Comparison of ENCODE assay signal across 10 cellular contexts in genomic region chr11:127789887-127790286, GRCh38.
DNase-seq lines count a peak whose midpoint lies in the region; ATAC-seq and TF ChIP-seq lines count a peak whose summit lies in the region.
"Had no signal": no experiment of that assay in that cellular context is flagged by ENCODE, and none has a peak within 500 bp of the region (broad histone marks: within the 10 kb centered on the region; RNA-seq: fewer than 3 reads in every experiment).

No MANE protein-coding gene starts in this region.

- ATAC-seq in PC-3 (peak; percentile 51), GM18873 (IDR thresholded peaks at IDR 0.05; ENCODE audit: low FRiP score, unreplicated experiment) (no peak), HG02623 (IDR thresholded peaks at IDR 0.05; ENCODE audit: unreplicated experiment) (no peak)

- POLR2A ChIA-PET in PC-3 (lab: Charles Lee; ENCODE audit: unreplicated experiment) = no interaction called here

- H3K9me3 ChIP-seq in PC-3 (ENCODE audit: low read length) = no peaks in the 10 kb centered on the region
- H3K9me3 ChIP-seq: testis had no signal

- no peak overlapping the region for H3K4me2 ChIP-seq in PC-3 (ENCODE audit: low read length)

- intact Hi-C loops in PC-3 (cut with micrococcal nuclease) = no loop called here

- H2AFZ ChIP-seq in PC-3 (ENCODE audit: low read length) = no peak overlapping the region

- DNase-seq in DMS53 treated with DMSO at 0.1 percent for 48 hours (lab: John Stamatoyannopoulos, UW; ENCODE audit: unreplicated experiment) = peak; percentile 46
- no peak for DNase-seq in HFF-Myc (ENCODE audit: extremely low read depth, low read depth)
- peak; percentile 33 for DNase-seq in PC-3
- DNase-seq in kidney tubule cell (ENCODE audit: low spot score) = peak; percentile 26
- no peak for DNase-seq in amygdala (lab: John Stamatoyannopoulos, UW)
- DNase-seq in activated T-cell treated with anti-CD3 and anti-CD28 coated beads for 4 hours = no peak
- DNase-seq: NCI-H1048, testis had no signal

- no peaks in the 10 kb centered on the region for H3K4me1 ChIP-seq in PC-3 (ENCODE audit: insufficient read depth, low read length)
- H3K4me1 ChIP-seq: testis had no signal

- peaks cover 34% of the 10 kb centered on the region for H3K27me3 ChIP-seq in PC-3 (ENCODE audit: low read length)
- H3K27me3 ChIP-seq: testis had no signal

- H3K36me3 ChIP-seq in PC-3 (ENCODE audit: low read depth, low read length) = no peaks in the 10 kb centered on the region

- no peaks in the 10 kb centered on the region for H3K9me2 ChIP-seq in PC-3 (replicated peaks; ENCODE audit: low read length)

- H3K79me2 ChIP-seq in PC-3 (ENCODE audit: low read length) = no peaks in the 10 kb centered on the region

- no peak overlapping the region for H3K4me3 ChIP-seq in HFF-Myc (replicated peaks; ENCODE audit: low read depth, low read length)
- H3K4me3 ChIP-seq in PC-3 (ENCODE audit: low read length) = no peak overlapping the region
- H3K4me3 ChIP-seq: testis had no signal

- no TSS peak for BruUV-seq in PC-3 (replicated peaks; lab: Mats Ljungman, UMichigan)

- no peak overlapping the region for H3K9ac ChIP-seq in PC-3 (ENCODE audit: low read length)

- CTCF ChIA-PET in PC-3 (lab: Charles Lee) = no interaction called here

- H3F3A ChIP-seq in PC-3 (ENCODE audit: low read length, unreplicated experiment) = no peaks in the 10 kb centered on the region

- H4K20me1 ChIP-seq in PC-3 (ENCODE audit: low read length) = no peaks in the 10 kb centered on the region

- H3K27ac ChIP-seq in PC-3 (ENCODE audit: low read length) = no peak overlapping the region
- H3K27ac ChIP-seq: testis had no signal

- TF ChIP-seq CTCF in HFF-Myc (IDR thresholded peaks at IDR 0.05; ENCODE audit: low read depth, low read length, missing control alignments) = peak; percentile 31
- TF ChIP-seq CTCF in PC-3 (conservative IDR thresholded peaks at IDR 0.05; ENCODE audit: low read depth, low read length) = peak; percentile 62

Comparison
In these comparisons a context has a peak if more than half of its experiments do, and no peak if none do; other contexts are left out.
1. DNase-seq: peak in DMS53 treated with DMSO at 0.1 percent for 48 hours (single experiment), PC-3 (single experiment) and kidney tubule cell (single experiment); none in HFF-Myc (single experiment), amygdala (0 of 56) and activated T-cell treated with anti-CD3 and anti-CD28 coated beads for 4 hours (single experiment).